Comparison of ENCODE assay signal across 20 cellular contexts in the genomic region with DNA sequence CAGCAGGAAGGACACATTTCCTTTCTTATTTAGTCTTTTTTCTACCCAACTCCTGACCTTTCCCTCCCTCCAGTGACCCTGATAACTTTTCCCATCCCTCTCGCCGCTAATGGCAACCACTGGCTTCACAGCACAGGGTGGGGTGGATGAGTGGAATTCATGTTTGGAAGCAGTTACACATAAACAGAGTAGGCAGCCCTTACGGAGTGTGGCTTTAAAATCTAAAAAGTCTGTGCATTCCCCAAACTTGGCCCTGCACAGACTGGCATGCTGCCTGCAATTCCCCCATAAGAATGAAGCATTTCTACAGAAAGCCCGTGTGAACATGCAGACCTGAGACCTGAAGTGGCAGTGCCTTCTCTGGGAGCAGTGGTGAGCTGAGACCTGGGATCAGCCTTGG.
"Had no signal": no experiment of that assay in that cellular context is flagged by ENCODE, and none has a peak within 500 bp of the region (broad histone marks: within the 10 kb centered on the region; RNA-seq: fewer than 3 reads in every experiment).

No MANE protein-coding gene starts in this region.

- H3K4me1 ChIP-seq: breast epithelium, pancreas, right lobe of liver had no signal

- H3K4me3 Mint-ChIP-seq: activated CD4-positive, alpha-beta T cell treated with anti-CD3 and anti-CD28 coated beads for 36 hours; activated naive CD8-positive, alpha-beta T cell; activated T-helper 1 cell treated with anti-CD3 and anti-CD28 coated beads, Interleukin-12 subunit alpha, Interleukin-12 subunit beta, Interleukin-2, Interleukin-4 antibody, amounts not matched to agents 30 ng/mL and 10 ng/mL and 1 ng/mL, durations not matched to agents 14 hours and 24 hours and 36 hours; memory B cell; naive thymus-derived CD8-positive, alpha-beta T cell; stimulated activated memory B cell treated with anti-CD40 and anti-IgM and Interleukin-4, amounts not matched to agents 10 μg/mL and 1 μg/mL and 100 μg/mL, for 72 hours; WTC11 had no signal

- H3K27ac Mint-ChIP-seq: activated CD4-positive, alpha-beta T cell treated with anti-CD3 and anti-CD28 coated beads for 36 hours; activated naive CD8-positive, alpha-beta T cell; activated T-helper 1 cell treated with anti-CD3 and anti-CD28 coated beads, Interleukin-12 subunit alpha, Interleukin-12 subunit beta, Interleukin-2, Interleukin-4 antibody, amounts not matched to agents 30 ng/mL and 10 ng/mL and 1 ng/mL, durations not matched to agents 14 hours and 24 hours and 36 hours; memory B cell; naive thymus-derived CD8-positive, alpha-beta T cell; stimulated activated memory B cell treated with anti-CD40 and anti-IgM and Interleukin-4, amounts not matched to agents 10 μg/mL and 1 μg/mL and 100 μg/mL, for 72 hours; WTC11 had no signal

- H3K27ac ChIP-seq: coronary artery, pancreas, right lobe of liver, spleen, testis, upper lobe of left lung had no signal

- H3K36me3 ChIP-seq: breast epithelium, pancreas, right lobe of liver, spleen, upper lobe of left lung had no signal

- H3K9me3 Mint-ChIP-seq: activated T-helper 1 cell treated with anti-CD3 and anti-CD28 coated beads, Interleukin-12 subunit alpha, Interleukin-12 subunit beta, Interleukin-2, Interleukin-4 antibody, amounts not matched to agents 30 ng/mL and 10 ng/mL and 1 ng/mL, durations not matched to agents 14 hours and 24 hours and 36 hours; memory B cell; stimulated activated memory B cell treated with anti-CD40 and anti-IgM and Interleukin-4, amounts not matched to agents 10 μg/mL and 1 μg/mL and 100 μg/mL, for 72 hours had no signal

- H3K9me3 ChIP-seq: breast epithelium, pancreas, right lobe of liver, spleen, testis, upper lobe of left lung had no signal

- DNase-seq: activated CD4-positive, alpha-beta T cell treated with anti-CD3 and anti-CD28 coated beads for 36 hours; activated CD4-positive, alpha-beta T cell treated with anti-CD3 and anti-CD28 coated beads, Interleukin-2, amount 50 U/mL, for 48 hours; activated T-cell treated with anti-CD3 and anti-CD28 coated beads for 4 hours; amniotic stem cell; left ventricle myocardium superior; naive thymus-derived CD8-positive, alpha-beta T cell; pancreas; right lobe of liver; spleen; stimulated activated CD4-positive, alpha-beta T cell treated with anti-CD3 and anti-CD28 coated beads, Interleukin-4, amount 100 ng/mL, for 4 hours; SW 1271; testis; upper lobe of left lung had no signal

- H3K4me3 ChIP-seq: breast epithelium, coronary artery, pancreas, right lobe of liver, spleen, testis, upper lobe of left lung had no signal

- ATAC-seq: activated CD4-positive, alpha-beta T cell treated with anti-CD3 and anti-CD28 coated beads for 36 hours; left ventricle myocardium superior; naive thymus-derived CD8-positive, alpha-beta T cell; pancreas; right lobe of liver; stimulated activated memory B cell treated with anti-CD40 and anti-IgM and Interleukin-4, amounts not matched to agents 10 μg/mL and 1 μg/mL and 100 μg/mL, for 72 hours; WTC11 had no signal

- H3K27me3 Mint-ChIP-seq: memory B cell had no signal

- H3K27me3 ChIP-seq: breast epithelium, pancreas, right lobe of liver, testis, upper lobe of left lung had no signal

- H3K36me3 Mint-ChIP-seq: activated naive CD8-positive, alpha-beta T cell; memory B cell; naive thymus-derived CD8-positive, alpha-beta T cell; stimulated activated memory B cell treated with anti-CD40 and anti-IgM and Interleukin-4, amounts not matched to agents 10 μg/mL and 1 μg/mL and 100 μg/mL, for 72 hours had no signal

- H3K4me1 Mint-ChIP-seq: activated CD4-positive, alpha-beta T cell treated with anti-CD3 and anti-CD28 coated beads for 36 hours; memory B cell; naive thymus-derived CD8-positive, alpha-beta T cell; stimulated activated memory B cell treated with anti-CD40 and anti-IgM and Interleukin-4, amounts not matched to agents 10 μg/mL and 1 μg/mL and 100 μg/mL, for 72 hours had no signal
